ENCODE assay signal across 8 cellular contexts in the genomic region with DNA sequence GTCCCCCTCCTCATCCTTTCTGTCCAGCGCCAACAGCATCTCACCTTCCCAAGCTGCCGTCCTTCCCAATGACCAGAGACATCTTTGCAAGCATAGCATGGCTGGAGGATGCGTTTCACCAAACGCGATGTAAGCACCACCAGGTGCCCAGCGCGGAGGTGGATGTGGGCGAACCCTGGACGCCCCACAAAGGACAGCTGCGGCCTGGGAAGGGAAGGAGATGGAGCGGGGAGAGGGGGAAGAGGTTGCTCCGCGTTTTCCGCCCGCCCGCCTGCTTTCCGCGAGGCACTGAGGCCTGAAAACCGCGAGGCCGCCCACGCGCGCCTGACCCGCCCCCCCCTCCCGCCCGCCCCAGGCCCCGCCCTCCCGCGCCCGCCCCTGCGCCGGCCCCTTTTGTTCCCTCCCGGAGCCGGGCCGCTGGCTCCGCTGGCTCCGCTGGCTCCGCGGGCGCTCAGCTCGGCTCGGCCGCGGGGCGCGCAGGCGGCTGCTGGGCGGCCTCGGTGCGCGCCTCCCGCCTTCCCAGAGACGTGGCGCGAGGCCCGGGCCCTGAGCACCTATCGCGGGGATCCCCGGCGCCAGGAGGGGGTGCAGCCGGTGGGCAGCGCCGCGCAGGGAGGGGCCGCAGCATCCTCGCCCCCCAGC. TPM values are rescaled to one million over a fixed set of nuclear protein-coding genes. Genes with fewer than 3 reads are reported as not detected.
A peak's percentile ranks its signal among the peaks of the same experiment; 100 is the strongest.
DNase-seq lines count a peak whose midpoint lies in the region; ATAC-seq, FAIRE-seq and TF ChIP-seq lines count a peak whose summit lies in the region.

CLIP2 (plus strand) TSS at position 390 of the 642 bp plus-strand sequence. CDS start 28,140 bp downstream, outside the sequence.

- H3K4me1 ChIP-seq in breast epithelium (peaks cover 0 to 3% of the 10 kb centered on the region in 2 donors), iPS-20b (ENCODE audit: insufficient read depth, low read length) (peaks cover 26% of the 10 kb centered on the region), skeletal muscle satellite cell (ENCODE audit: control insufficient read depth, insufficient read depth, low read length) (peaks cover 20% of the 10 kb centered on the region)

- H3K36me3 ChIP-seq in breast epithelium (no peaks in the 10 kb centered on the region), iPS-20b (ENCODE audit: insufficient read depth, low read depth, low read length) (no peaks in the 10 kb centered on the region), skeletal muscle satellite cell (ENCODE audit: insufficient read depth, low read length) (no peaks in the 10 kb centered on the region)

- TF ChIP-seq CTCF in WI38 (IDR thresholded peaks at IDR 0.05; ENCODE audit: low read depth, low read length) (no peak), breast epithelium (IDR thresholded peaks at IDR 0.05) (no peak)

- H3K4me3 ChIP-seq in WI38 (ENCODE audit: low read depth, low read length) (peak within 1 kb of the TSS; percentile 73), breast epithelium (peak within 1 kb of the TSS; percentile 84 to 97 (median 89)), iPS-20b (ENCODE audit: low read length) (peak within 1 kb of the TSS; percentile 81), skeletal muscle satellite cell (ENCODE audit: low read length) (peak within 1 kb of the TSS; percentile 99)

- H3K27ac ChIP-seq in breast epithelium, result peak within 1 kb of the TSS; percentile 58 to 76
- no peak within 1 kb of the TSS for H3K27ac ChIP-seq in iPS-20b (ENCODE audit: low read length)

- TF ChIP-seq POLR2A in H54 (IDR thresholded peaks at IDR 0.05; ENCODE audit: low read depth, low read length), result peak; percentile 86
- no peak for TF ChIP-seq POLR2A in breast epithelium (IDR thresholded peaks at IDR 0.05)

- FAIRE-seq in H54 (lab: Jason Lieb, UNC), result no peak

- H3K9me3 ChIP-seq in breast epithelium, result no peaks in the 10 kb centered on the region
- H3K9me3 ChIP-seq in iPS-20b (ENCODE audit: insufficient read depth, low read depth, low read length), result no peaks in the 10 kb centered on the region
- H3K9me3 ChIP-seq in skeletal muscle satellite cell (replicated peaks; ENCODE audit: low read length), result no peaks in the 10 kb centered on the region

- DNase-seq in DMS53 (lab: John Stamatoyannopoulos, UW) (peak; percentile 95), H54 (ENCODE audit: insufficient read length, low spot score) (peak; percentile 79), NCI-H1930 (lab: John Stamatoyannopoulos, UW) (peak; percentile 68 to 81), breast epithelium (ENCODE audit: low spot score in 2 of 2) (peak; percentile 62 to 75)

- intact Hi-C loops in breast epithelium (cut with DNase I; ENCODE audit: low total_unique reads), result loop anchor here (1.0 kb wide), 1 partner anchor 33 kb away; no protein-coding TSS in a partner anchor

- H3K9ac ChIP-seq in iPS-20b (ENCODE audit: low read depth, low read length) (peak within 1 kb of the TSS; percentile 75; the same call in 1 of the 2 replicates), skeletal muscle satellite cell (ENCODE audit: low read depth, low read length) (peak within 1 kb of the TSS; percentile 95)

- H3K4me2 ChIP-seq in skeletal muscle satellite cell (ENCODE audit: low read length), result peak within 1 kb of the TSS; percentile 99

- ATAC-seq in HG03159 (IDR thresholded peaks at IDR 0.05; ENCODE audit: unreplicated experiment), result no peak

- H3K27me3 ChIP-seq in breast epithelium (no peaks in the 10 kb centered on the region), iPS-20b (ENCODE audit: insufficient read depth, low read length) (peaks cover 31% of the 10 kb centered on the region), skeletal muscle satellite cell (ENCODE audit: control insufficient read depth, insufficient read depth, low read length) (no peaks in the 10 kb centered on the region)

RNA-seq across cellular contexts. Expression of gene CLIP2, which starts in this region (rescaled TPM):
- total RNA-seq in breast epithelium, result 10 to 100 TPM in 2 of 3 donors, 1 to 10 TPM in 1; 7.3 to 20.3 (median 13.0) TPM
- total RNA-seq in skeletal muscle satellite cell (2012; rRNA removed), result 34.7 and 45.9 TPM in 2 replicates
